Comparison of ENCODE assay signal across 9 cellular contexts in genomic region chr14:55272922-55273321, GRCh38. TPM values are rescaled to one million over a fixed set of nuclear protein-coding genes. Genes with fewer than 3 reads are reported as not detected.
DNase-seq lines count a peak whose midpoint lies in the region; ATAC-seq and TF ChIP-seq lines count a peak whose summit lies in the region.
"Had no signal": no experiment of that assay in that cellular context is flagged by ENCODE, and none has a peak within 500 bp of the region (broad histone marks: within the 10 kb centered on the region; RNA-seq: fewer than 3 reads in every experiment).

No MANE protein-coding gene starts in this region.

- no TSS peak for BruUV-seq in OCI-LY7 (replicated peaks; lab: Mats Ljungman, UMichigan)

- no peaks in the 10 kb centered on the region for H3K9me3 Mint-ChIP-seq in osteocyte (ENCODE audit: unreplicated experiment)

- no peaks in the 10 kb centered on the region for H3K9me2 ChIP-seq in OCI-LY7 (ENCODE audit: insufficient read depth, low read length)

- H3K4me3 Mint-ChIP-seq in osteocyte (ENCODE audit: unreplicated experiment), result peak overlapping the region; percentile 86

- no peak overlapping the region for H3K27ac ChIP-seq in OCI-LY7 (ENCODE audit: low read depth, low read length, poor library complexity, severe bottlenecking)

- H2AFZ ChIP-seq in OCI-LY7 (ENCODE audit: low read length), result no peak overlapping the region

- H3K36me3 Mint-ChIP-seq in osteocyte (ENCODE audit: unreplicated experiment), result no peaks in the 10 kb centered on the region

- H3K36me3 ChIP-seq in OCI-LY7 (ENCODE audit: insufficient read depth, low read length), result peaks cover 7% of the 10 kb centered on the region
- no peaks in the 10 kb centered on the region for H3K36me3 ChIP-seq in endocrine pancreas (ENCODE audit: control insufficient read depth, insufficient read depth, low read length)

- no peaks in the 10 kb centered on the region for H3K9me3 ChIP-seq in OCI-LY7 (ENCODE audit: low read length)
- no peaks in the 10 kb centered on the region for H3K9me3 ChIP-seq in endocrine pancreas (ENCODE audit: control insufficient read depth, low read length)

- H3K27me3 Mint-ChIP-seq in osteocyte (ENCODE audit: unreplicated experiment), result no peaks in the 10 kb centered on the region

- H3K9ac ChIP-seq in endocrine pancreas (ENCODE audit: control insufficient read depth, insufficient read depth, low read length), result no peak overlapping the region

- H3K4me1 ChIP-seq in OCI-LY7 (ENCODE audit: insufficient read depth, low read length, poor library complexity, severe bottlenecking) (peaks cover 56% of the 10 kb centered on the region), endocrine pancreas (ENCODE audit: control insufficient read depth, insufficient read depth, low read length) (peaks cover 13% of the 10 kb centered on the region)

- intact Hi-C loops in OCI-LY7 (cut with micrococcal nuclease; ENCODE audit: unreplicated experiment), result loop anchor here (5.0 to 10.0 kb wide), 5 partner anchors 81 to 371 kb away; partner anchors contain the start of genes ATG14, DLGAP5, GCH1 and KTN1

- CTCF ChIA-PET in OCI-LY7 (lab: Charles Lee; ENCODE audit: unreplicated experiment), result no interaction called here

- H3K4me1 Mint-ChIP-seq in osteocyte (ENCODE audit: unreplicated experiment), result peaks cover 33% of the 10 kb centered on the region

- H3K4me3 ChIP-seq in OCI-LY7 (ENCODE audit: low read depth, low read length, poor library complexity, severe bottlenecking), result peak overlapping the region; percentile 93
- H3K4me3 ChIP-seq in endocrine pancreas (ENCODE audit: control insufficient read depth, insufficient read depth, low read length), result peak overlapping the region; percentile 97

- no peak for ATAC-seq in HG02571 (IDR thresholded peaks at IDR 0.05; ENCODE audit: unreplicated experiment)
- no peak for ATAC-seq in HG02840 (IDR thresholded peaks at IDR 0.05; ENCODE audit: low FRiP score, unreplicated experiment)

- H4K20me1 ChIP-seq in OCI-LY7 (ENCODE audit: insufficient read depth, low read length), result peaks cover 11% of the 10 kb centered on the region; the same call in 1 of the 2 replicates

- H3K27ac Mint-ChIP-seq in osteocyte (ENCODE audit: unreplicated experiment), result no peak overlapping the region

- TF ChIP-seq CTCF in OCI-LY7 (conservative IDR thresholded peaks at IDR 0.05; ENCODE audit: low read length) (no peak), osteocyte (IDR thresholded peaks at IDR 0.05) (no peak)

- peak; percentile 16 for DNase-seq in EL
- no peak for DNase-seq in OCI-LY7 (ENCODE audit: low spot score)
- no peak for DNase-seq in osteocyte (ENCODE audit: extremely low spot score, unreplicated experiment)
- DNase-seq in hippocampal formation (lab: John Stamatoyannopoulos, UW), result no peak
- DNase-seq in OCI-M2 (lab: John Stamatoyannopoulos, UW; ENCODE audit: unreplicated experiment), result no peak
- DNase-seq: stimulated activated naive CD4-positive, alpha-beta T cell treated with Interleukin-2 at 50 U/mL for 16 hours had no signal

- H3K4me2 ChIP-seq in OCI-LY7 (ENCODE audit: low read length), result peak overlapping the region; percentile 94

- H3K79me2 ChIP-seq in OCI-LY7 (ENCODE audit: insufficient read depth, low read depth, low read length), result peaks cover 59% of the 10 kb centered on the region

- H3K27me3 ChIP-seq in endocrine pancreas (ENCODE audit: control insufficient read depth, insufficient read depth, low read length), result no peaks in the 10 kb centered on the region

- POLR2A ChIA-PET in OCI-LY7 (lab: Charles Lee), result interaction anchor here (0.7 to 1.2 kb wide), 4 partner anchors 9 to 83 kb away, joined by 3 read pairs; no protein-coding TSS in a partner anchor

RNA-seq across cellular contexts. Expression of gene FBXO34, which starts 1.7 kb away (rescaled TPM):
- 26.3 and 28.3 TPM in 2 replicates for total RNA-seq in OCI-LY7 (2014; rRNA removed; shearing (Covaris generic))
- total RNA-seq in OCI-LY7 (2022) (28.8 and 30.9 TPM in 2 replicates), osteocyte (16.4 and 17.0 TPM in 2 replicates)
